In genomic region chrX:2374086-2374485, GRCh38 we compare ENCODE assay signal across 21 cellular contexts.
A peak's percentile ranks its signal among the peaks of the same experiment; 100 is the strongest.
DNase-seq lines count a peak whose midpoint lies in the region; ATAC-seq and TF ChIP-seq lines count a peak whose summit lies in the region.
"Had no signal": no experiment of that assay in that cellular context is flagged by ENCODE, and none has a peak within 500 bp of the region (broad histone marks: within the 10 kb centered on the region; RNA-seq: fewer than 3 reads in every experiment).

No MANE protein-coding gene starts in this region.

- CTCF ChIA-PET in HEK293T (lab: Yijun Ruan, JAX), result no interaction called here

- H3K27ac Mint-ChIP-seq in T-helper 17 cell, result peak overlapping the region; percentile 44
- H3K27ac Mint-ChIP-seq: mesothelial cell of epicardium; progenitor cell of endocrine pancreas; stimulated activated memory B cell treated with anti-CD40 and anti-IgM and Interleukin-4, amounts not matched to agents 10 μg/mL and 1 μg/mL and 100 μg/mL, for 72 hours had no signal

- POLR2A ChIA-PET in HEK293T (lab: Yijun Ruan, JAX), result no interaction called here

- H3K4me3 Mint-ChIP-seq in T-helper 17 cell, result no peak overlapping the region
- H3K4me3 Mint-ChIP-seq: activated CD4-positive, alpha-beta T cell treated with anti-CD3 and anti-CD28 coated beads, Interleukin-2, amount 10 ng/mL, durations not matched to agents 24 days and 14 days; mesothelial cell of epicardium; neural crest cell; stimulated activated memory B cell treated with anti-CD40 and anti-IgM and Interleukin-4, amounts not matched to agents 10 μg/mL and 1 μg/mL and 100 μg/mL, for 72 hours had no signal

- ATAC-seq in T-helper 17 cell, result no peak
- ATAC-seq in GM18505 (IDR thresholded peaks at IDR 0.05; ENCODE audit: unreplicated experiment), result no peak
- ATAC-seq: A549; stimulated activated memory B cell treated with anti-CD40 and anti-IgM and Interleukin-4, amounts not matched to agents 10 μg/mL and 1 μg/mL and 100 μg/mL, for 72 hours had no signal

- no peaks in the 10 kb centered on the region for H3K27me3 Mint-ChIP-seq in T-helper 17 cell
- H3K27me3 Mint-ChIP-seq: activated CD4-positive, alpha-beta T cell treated with anti-CD3 and anti-CD28 coated beads, Interleukin-2, amount 10 ng/mL, durations not matched to agents 24 days and 14 days; progenitor cell of endocrine pancreas; stimulated activated memory B cell treated with anti-CD40 and anti-IgM and Interleukin-4, amounts not matched to agents 10 μg/mL and 1 μg/mL and 100 μg/mL, for 72 hours had no signal

- TF ChIP-seq POLR2A in GM18505 (IDR thresholded peaks at IDR 0.05; ENCODE audit: borderline replicate concordance, extremely low read depth, insufficient read depth, insufficient read length), result no peak

- DNase-seq in AG08395 (ENCODE audit: low spot score), result peak; percentile 72
- DNase-seq in GM03348 (ENCODE audit: low spot score), result peak; percentile 61
- no peak for DNase-seq in T-helper 17 cell
- DNase-seq in fibroblast of peridontal ligament (ENCODE audit: extremely low read depth), result peak; percentile 94
- DNase-seq in NCI-H226, result no peak
- DNase-seq in NCI-H2227 treated with DMSO at 0.1 percent for 48 hours (lab: John Stamatoyannopoulos, UW), result no peak
- no peak for DNase-seq in HEK293T (ENCODE audit: extremely low spot score)
- DNase-seq: activated CD4-positive, alpha-beta T cell treated with anti-CD3 and anti-CD28 coated beads, Interleukin-2, amount 10 ng/mL, durations not matched to agents 24 days and 14 days; activated CD8-positive, alpha-beta memory T cell treated with anti-CD3 and anti-CD28 coated beads, Interleukin-2, amount 50 U/mL, for 4 hours; activated effector memory CD4-positive, alpha-beta T cell treated with Interleukin-2 at 50 U/mL for 16 hours; caudate nucleus; DMS79 treated with DMSO at 0.1 percent for 48 hours; NCI-H1105 treated with DMSO at 0.1 percent for 48 hours had no signal

- peaks cover 7% of the 10 kb centered on the region for H3K4me1 Mint-ChIP-seq in T-helper 17 cell
- H3K4me1 Mint-ChIP-seq: mesothelial cell of epicardium had no signal

- H3K36me3 Mint-ChIP-seq in T-helper 17 cell (ENCODE audit: low read depth), result peaks cover 2% of the 10 kb centered on the region

- H3K9me3 ChIP-seq in T-helper 17 cell (ENCODE audit: control insufficient read depth, low read length, poor library complexity, severe bottlenecking), result no peaks in the 10 kb centered on the region
- H3K9me3 ChIP-seq: A549, HAP-1, thoracic aorta had no signal

TF ChIP-seq in HEK293T, 16 proteins besides CTCF, POLR2A, EP300 and RAD21:
- TF ChIP-seq SUZ12 (IDR thresholded peaks at IDR 0.05) (no peak), TARDBP (IDR thresholded peaks at IDR 0.05) (no peak), FOXA1 (IDR thresholded peaks at IDR 0.05) (no peak), LEF1 (IDR thresholded peaks at IDR 0.05; ENCODE audit: borderline replicate concordance) (no peak), CTBP1 (IDR thresholded peaks at IDR 0.05; ENCODE audit: borderline replicate concordance) (no peak), FOXK2 (IDR thresholded peaks at IDR 0.05) (no peak), ELF4 (IDR thresholded peaks at IDR 0.05) (no peak), HDGF (IDR thresholded peaks at IDR 0.05; ENCODE audit: borderline replicate concordance) (no peak), L3MBTL2 (conservative IDR thresholded peaks at IDR 0.05) (no peak), BHLHE40 (IDR thresholded peaks at IDR 0.05; ENCODE audit: borderline replicate concordance) (no peak), ZNF384 (IDR thresholded peaks at IDR 0.05) (no peak), NFRKB (IDR thresholded peaks at IDR 0.05) (no peak), ARNT (IDR thresholded peaks at IDR 0.05) (no peak), SP1 (IDR thresholded peaks at IDR 0.05) (no peak), FOXM1 (IDR thresholded peaks at IDR 0.05; ENCODE audit: borderline replicate concordance) (no peak)
- TF ChIP-seq, protein P1, sequence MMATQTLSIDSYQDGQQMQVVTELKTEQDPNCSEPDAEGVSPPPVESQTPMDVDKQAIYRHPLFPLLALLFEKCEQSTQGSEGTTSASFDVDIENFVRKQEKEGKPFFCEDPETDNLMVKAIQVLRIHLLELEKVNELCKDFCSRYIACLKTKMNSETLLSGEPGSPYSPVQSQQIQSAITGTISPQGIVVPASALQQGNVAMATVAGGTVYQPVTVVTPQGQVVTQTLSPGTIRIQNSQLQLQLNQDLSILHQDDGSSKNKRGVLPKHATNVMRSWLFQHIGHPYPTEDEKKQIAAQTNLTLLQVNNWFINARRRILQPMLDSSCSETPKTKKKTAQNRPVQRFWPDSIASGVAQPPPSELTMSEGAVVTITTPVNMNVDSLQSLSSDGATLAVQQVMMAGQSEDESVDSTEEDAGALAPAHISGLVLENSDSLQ (IDR thresholded peaks at IDR 0.05), result no peak

Comparison
In these comparisons a context has a peak if more than half of its experiments do, and no peak if none do; other contexts are left out.
1. DNase-seq: peak in AG08395 (single experiment), GM03348 (single experiment) and fibroblast of peridontal ligament (single experiment); none in T-helper 17 cell (0 of 3), NCI-H226 (single experiment), NCI-H2227 treated with DMSO at 0.1 percent for 48 hours (single experiment) and HEK293T (single experiment).